35 cellular contexts compared by ENCODE assay signal in the genomic region with DNA sequence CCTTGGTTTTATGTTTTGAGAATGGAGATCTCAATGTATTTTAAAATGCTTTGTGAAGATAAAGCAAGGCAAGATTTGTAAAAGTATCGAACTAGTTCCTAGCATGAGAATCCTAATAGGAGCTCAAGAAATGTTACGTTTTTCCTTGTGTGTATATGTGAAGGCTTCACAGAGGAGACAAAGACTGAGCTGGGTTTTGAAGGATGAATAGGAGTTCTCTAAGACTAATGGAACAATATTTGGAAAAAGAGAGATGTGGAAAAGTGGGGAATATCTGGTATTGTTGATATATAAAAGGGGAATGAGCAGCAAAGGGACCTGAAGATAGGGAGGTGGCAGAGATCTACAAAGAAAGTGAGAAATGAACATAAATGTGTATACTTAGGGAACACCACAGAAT.
"Had no signal": no experiment of that assay in that cellular context is flagged by ENCODE, and none has a peak within 500 bp of the region (broad histone marks: within the 10 kb centered on the region; RNA-seq: fewer than 3 reads in every experiment).

No MANE protein-coding gene starts in this region.

- H3K36me3 ChIP-seq: MG63 had no signal

- H3K4me3 ChIP-seq: MG63 had no signal

- DNase-seq: Karpas-422, Kasumi-1, MG63, MM.1S, MV-4-11, NCI-H1048, NCI-H1092, NCI-H1092 treated with DMSO at 0.1 percent for 48 hours, NCI-H1105, NCI-H1105 treated with DMSO at 0.1 percent for 48 hours, NCI-H1417, NCI-H1417 treated with DMSO at 0.1 percent for 48 hours, NCI-H1436, NCI-H1436 treated with DMSO at 0.1 percent for 48 hours, NCI-H146, NCI-H1694, NCI-H1694 treated with DMSO at 0.1 percent for 48 hours, NCI-H187, NCI-H187 treated with DMSO at 0.1 percent for 48 hours, NCI-H1930, NCI-H2029, NCI-H2029 treated with DMSO at 0.1 percent for 48 hours, NCI-H2081, NCI-H2081 treated with DMSO at 0.1 percent for 48 hours, NCI-H2107, NCI-H2171, NCI-H2171 treated with DMSO at 0.1 percent for 48 hours, NCI-H2227 treated with DMSO at 0.1 percent for 48 hours, NCI-H226, NCI-H345, NCI-H446, NCI-H446 treated with DMSO at 0.1 percent for 48 hours, NCI-H510A, NCI-H510A treated with DMSO at 0.1 percent for 48 hours, NCI-H524 had no signal

- H3K27me3 ChIP-seq: MG63 had no signal

- H3K9me3 ChIP-seq: MG63 had no signal
